In the genomic region with DNA sequence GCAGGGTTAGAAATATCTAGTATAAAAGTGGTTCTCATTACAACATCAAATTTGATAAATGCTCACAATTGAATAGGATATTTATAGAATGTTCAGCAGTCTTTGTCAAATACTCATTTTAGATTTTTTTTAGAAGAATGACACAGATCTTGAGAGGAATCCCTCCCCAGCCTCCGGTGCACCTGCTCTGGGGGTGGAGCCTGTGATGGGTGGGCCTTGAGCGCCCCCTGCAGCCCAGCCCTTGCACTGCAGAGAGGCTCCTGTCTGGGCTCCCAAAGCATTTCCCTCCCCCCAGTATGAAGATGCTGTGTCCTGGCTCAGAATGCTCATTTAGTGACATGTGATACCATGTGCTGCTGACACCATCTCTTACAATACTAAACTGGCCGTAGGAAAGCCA, we compare ENCODE assay signal across 10 cellular contexts.
DNase-seq lines count a peak whose midpoint lies in the region; ATAC-seq and TF ChIP-seq lines count a peak whose summit lies in the region.
"Had no signal": no experiment of that assay in that cellular context is flagged by ENCODE, and none has a peak within 500 bp of the region (broad histone marks: within the 10 kb centered on the region; RNA-seq: fewer than 3 reads in every experiment).

No MANE protein-coding gene starts in this region.

- POLR2A ChIA-PET in Panc1 (lab: Charles Lee), result no interaction called here

- ATAC-seq in Panc1 (no peak), GM21717 (IDR thresholded peaks at IDR 0.05; ENCODE audit: unreplicated experiment) (no peak), HG02885 (IDR thresholded peaks at IDR 0.05; ENCODE audit: poor library complexity, unreplicated experiment) (no peak), HG03442 (IDR thresholded peaks at IDR 0.05; ENCODE audit: unreplicated experiment) (no peak), HG02798 (IDR thresholded peaks at IDR 0.05; ENCODE audit: poor library complexity, unreplicated experiment) (no peak)

- intact Hi-C loops in Panc1 (cut with micrococcal nuclease; ENCODE audit: unreplicated experiment), result no loop called here

- no peaks in the 10 kb centered on the region for H3K36me3 ChIP-seq in Panc1 (ENCODE audit: control insufficient read depth, insufficient read depth, low read length)

- H3K27ac ChIP-seq in Panc1 (ENCODE audit: low read length), result no peak overlapping the region
- H3K27ac ChIP-seq: coronary artery, SK-N-MC had no signal

- no peaks in the 10 kb centered on the region for H3K4me1 ChIP-seq in Panc1 (ENCODE audit: control insufficient read depth, insufficient read depth, low read length)

- DNase-seq in GDM1 (lab: John Stamatoyannopoulos, UW), result peak; percentile 33
- DNase-seq in Panc1 (ENCODE audit: low read depth, low spot score), result no peak
- DNase-seq in activated T-helper 1 cell treated with Interleukin-2 at 50 U/mL for 16 hours (ENCODE audit: low read depth), result peak; percentile 27
- peak in 3 of 4 experiments; percentile 17 to 41 (median 36) for DNase-seq in stimulated activated CD4-positive, alpha-beta T cell treated with anti-CD3 and anti-CD28 coated beads, Interleukin-1b, Interleukin-23, amount 100 ng/mL, for 24 hours (ENCODE audit: low read depth in 4 of 4, low spot score in 1 of 4)

- TF ChIP-seq CTCF in Panc1 (IDR thresholded peaks at IDR 0.05), result peak; percentile 63

- no peak overlapping the region for H3K4me3 ChIP-seq in Panc1 (ENCODE audit: low read depth in 2 of 2, low read length in 2 of 2)
- H3K4me3 ChIP-seq: coronary artery, SK-N-MC had no signal

- BruUV-seq in Panc1 (replicated peaks; lab: Mats Ljungman, UMichigan), result no TSS peak

- no peaks in the 10 kb centered on the region; the same call in 1 of the 2 replicates for H3K27me3 ChIP-seq in Panc1 (ENCODE audit: control insufficient read depth, insufficient read depth, low read length)

- CTCF ChIA-PET in Panc1 (lab: Charles Lee), result no interaction called here

- in situ Hi-C loops in Panc1 (cut with HindIII; ENCODE audit: low pct_unique_long_range_greater_than_20kb, low sequenced_read_pairs), result no loop called here

- no peaks in the 10 kb centered on the region for H3K9me3 ChIP-seq in Panc1 (ENCODE audit: control insufficient read depth, insufficient read depth, low read depth, low read length)
